19 cellular contexts compared by ENCODE assay signal in the genomic region with DNA sequence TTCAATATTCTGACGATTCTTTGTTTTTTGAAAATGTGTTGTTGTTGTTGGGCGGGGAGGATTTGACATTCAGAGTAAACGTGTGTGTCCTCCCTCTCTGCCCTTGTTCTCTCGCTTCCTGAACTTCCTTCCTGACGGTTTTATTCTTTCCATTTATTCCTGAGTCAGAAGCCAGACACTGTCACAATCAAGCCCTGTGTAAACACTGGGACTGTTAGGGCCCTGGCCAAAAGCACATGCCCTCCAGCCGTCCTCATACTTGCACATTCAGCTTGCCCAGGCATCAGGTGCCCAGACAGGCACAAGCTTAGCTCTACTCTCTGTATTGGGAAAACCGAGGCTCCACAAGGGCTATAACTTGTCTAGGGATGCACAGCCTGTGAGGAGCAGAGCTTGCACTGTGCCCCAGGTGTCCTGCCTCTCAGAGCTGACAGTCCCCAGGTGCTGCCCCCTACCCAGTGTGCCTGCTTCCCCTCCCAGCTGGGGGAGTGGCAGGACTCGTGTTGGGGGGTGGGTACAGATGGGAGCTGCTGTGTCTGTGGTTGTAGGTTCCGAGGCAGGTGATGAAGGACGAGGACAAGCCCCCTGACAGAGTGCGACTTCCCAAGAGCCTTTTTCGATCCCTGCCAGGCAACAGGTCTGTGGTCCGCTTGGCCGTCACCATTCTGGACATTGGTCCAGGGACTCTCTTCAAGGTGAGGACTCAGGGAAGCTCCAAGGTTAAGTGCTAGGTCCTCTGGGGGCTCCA. TPM values are rescaled to one million over a fixed set of nuclear protein-coding genes. Genes with fewer than 3 reads are reported as not detected.
DNase-seq lines count a peak whose midpoint lies in the region; ATAC-seq and TF ChIP-seq lines count a peak whose summit lies in the region.
"Had no signal": no experiment of that assay in that cellular context is flagged by ENCODE, and none has a peak within 500 bp of the region (broad histone marks: within the 10 kb centered on the region; RNA-seq: fewer than 3 reads in every experiment).

No MANE protein-coding gene starts in this region.

- WGBS in right cardiac atrium: 60% methylated on average over 14 of the region's 14 CpGs
- 47 to 49% (median 48%) methylated on average over 13 to 14 of the region's 14 CpGs for WGBS in stomach, 5 donors

- intact Hi-C loops in right cardiac atrium (cut with DNase I) (no loop called here), stomach (cut with DNase I; ENCODE audit: low total_unique reads) (no loop called here)

- ATAC-seq in right cardiac atrium: peak; percentile 36 to 49
- no peak for ATAC-seq in GM18867 (IDR thresholded peaks at IDR 0.05; ENCODE audit: unreplicated experiment)
- ATAC-seq in HG02981 (IDR thresholded peaks at IDR 0.05; ENCODE audit: unreplicated experiment): no peak
- no peak for ATAC-seq in HG02885 (IDR thresholded peaks at IDR 0.05; ENCODE audit: poor library complexity, unreplicated experiment)
- ATAC-seq: activated T-cell treated with anti-CD3 and anti-CD28 coated beads, Interleukin-2, amount 50 U/mL, for 4 hours; effector memory CD8-positive, alpha-beta T cell; stimulated activated naive B cell treated with anti-CD40 and anti-IgM and Interleukin-4, amounts not matched to agents 10 μg/mL and 1 μg/mL and 100 μg/mL, for 72 hours had no signal

- no peaks in the 10 kb centered on the region for H3K9me3 ChIP-seq in right cardiac atrium (ENCODE audit: control insufficient read depth, low read length)
- no peaks in the 10 kb centered on the region for H3K9me3 ChIP-seq in stomach
- H3K9me3 ChIP-seq: transverse colon had no signal

- TF ChIP-seq EP300 in stomach (IDR thresholded peaks at IDR 0.05): no peak

- no peak overlapping the region for H3K27ac ChIP-seq in right cardiac atrium (ENCODE audit: low read length)
- no peak overlapping the region for H3K27ac ChIP-seq in stomach
- H3K27ac ChIP-seq: transverse colon had no signal

- H3K4me1 ChIP-seq in right cardiac atrium (ENCODE audit: control insufficient read depth, insufficient read depth, low read length) (no peaks in the 10 kb centered on the region), stomach (peaks cover 0 to 17% (median 4%) of the 10 kb centered on the region in 4 donors)
- H3K4me1 ChIP-seq: transverse colon had no signal

- no peaks in the 10 kb centered on the region for H3K27me3 ChIP-seq in right cardiac atrium (ENCODE audit: control insufficient read depth, insufficient read depth)
- peaks cover 0 to 8% (median 0%) of the 10 kb centered on the region in 3 donors for H3K27me3 ChIP-seq in stomach
- H3K27me3 ChIP-seq: transverse colon had no signal

- TF ChIP-seq CTCF in stomach (IDR thresholded peaks at IDR 0.05): no peak

- H3K36me3 ChIP-seq in stomach: no peaks in the 10 kb centered on the region
- H3K36me3 ChIP-seq: transverse colon had no signal

- no peak for TF ChIP-seq POLR2A in stomach (IDR thresholded peaks at IDR 0.05)

- H3K4me3 ChIP-seq in right cardiac atrium (ENCODE audit: low read length): no peak overlapping the region
- no peak overlapping the region for H3K4me3 ChIP-seq in stomach
- H3K4me3 ChIP-seq: smooth muscle cell, transverse colon had no signal

- in situ Hi-C loops in SK-MEL-5 (cut with HindIII; ENCODE audit: low pct_unique_long_range_greater_than_20kb, low sequenced_read_pairs): no loop called here

- DNase-seq in NCI-H748 (lab: John Stamatoyannopoulos, UW; ENCODE audit: unreplicated experiment) (peak; percentile 1), NCI-H748 treated with DMSO at 0.1 percent for 48 hours (lab: John Stamatoyannopoulos, UW) (no peak), SK-MEL-5 (ENCODE audit: low read depth, low spot score) (peak; percentile 49), right cardiac atrium (no peak), stomach (peak; percentile 73)
- DNase-seq: activated CD4-positive, alpha-beta memory T cell treated with anti-CD3 and anti-CD28 coated beads for 36 hours; activated T-cell treated with anti-CD3 and anti-CD28 coated beads, Interleukin-2, amount 50 U/mL, for 4 hours; CD8-positive, alpha-beta memory T cell; central memory CD4-positive, alpha-beta T cell; effector memory CD8-positive, alpha-beta T cell; H7; NCI-H1436 treated with DMSO at 0.1 percent for 48 hours; stimulated activated naive B cell treated with anti-CD40 and anti-IgM and Interleukin-4, amounts not matched to agents 10 μg/mL and 1 μg/mL and 100 μg/mL, for 72 hours; transverse colon had no signal

RNA-seq across cellular contexts. Expression of a gene that starts 9.7 kb away (rescaled TPM):
- not detected in 2 replicates for total RNA-seq in SK-MEL-5 (2014; rRNA removed; shearing (Covaris generic))
- 0.09 and 0.10 TPM in 2 replicates for polyA plus RNA-seq in SK-MEL-5 (2015; cell fraction: cytosol; rRNA removed)
- not detected in 2 replicates for polyA plus RNA-seq in SK-MEL-5 (2015; cell fraction: nucleus; rRNA removed)
- total RNA-seq in right cardiac atrium: under 1 TPM; 0.11 to 0.66 (median 0.19) TPM
- polyA plus RNA-seq in right cardiac atrium: 0.11 TPM
- 10 to 100 TPM in 1 of 5 donors, 1 to 10 TPM in 2, not detected in 2; 1.7 to 50.2 (median 7.7) TPM for total RNA-seq in stomach
- polyA plus RNA-seq in stomach: 1 to 10 TPM in 1 of 3 donors, under 1 TPM in 2; 0.46 to 1.7 (median 0.95) TPM
- total RNA-seq: activated CD4-positive, alpha-beta memory T cell treated with anti-CD3 and anti-CD28 coated beads for 36 hours; activated T-cell treated with anti-CD3 and anti-CD28 coated beads, Interleukin-2, amount 50 U/mL, for 4 hours; CD8-positive, alpha-beta memory T cell; OCI-LY7 had no signal
- polyA plus RNA-seq: CD8-positive, alpha-beta memory T cell; smooth muscle cell had no signal

RNA-seq across cellular contexts. Expression of a gene that starts 16.8 kb away (rescaled TPM):
- total RNA-seq in SK-MEL-5 (2014; rRNA removed; shearing (Covaris generic)): not detected in 2 replicates
- not detected in 2 replicates for polyA plus RNA-seq in SK-MEL-5 (2015; cell fraction: cytosol; rRNA removed)
- polyA plus RNA-seq in SK-MEL-5 (2015; cell fraction: nucleus; rRNA removed): not detected in 2 replicates
- total RNA-seq in right cardiac atrium (not detected), stomach (not detected)
- polyA plus RNA-seq in right cardiac atrium (not detected), stomach (not detected)
- total RNA-seq: activated CD4-positive, alpha-beta memory T cell treated with anti-CD3 and anti-CD28 coated beads for 36 hours; activated T-cell treated with anti-CD3 and anti-CD28 coated beads, Interleukin-2, amount 50 U/mL, for 4 hours; CD8-positive, alpha-beta memory T cell; transverse colon had no signal
- polyA plus RNA-seq: CD8-positive, alpha-beta memory T cell; smooth muscle cell had no signal

RNA-seq across cellular contexts. Expression of a gene that starts 49.4 kb away (rescaled TPM):
- 14.4 and 17.3 TPM in 2 replicates for total RNA-seq in SK-MEL-5 (2014; rRNA removed; shearing (Covaris generic))
- 132 and 148 TPM in 2 replicates for polyA plus RNA-seq in SK-MEL-5 (2015; cell fraction: cytosol; rRNA removed)
- polyA plus RNA-seq in SK-MEL-5 (2015; cell fraction: nucleus; rRNA removed): 51.5 and 52.0 TPM in 2 replicates
- total RNA-seq in right cardiac atrium (10 to 100 TPM; 10.2 to 24.1 (median 17.4) TPM), stomach (10 to 100 TPM; 17.4 to 84.8 (median 47.2) TPM)
- polyA plus RNA-seq in right cardiac atrium (15.0 TPM), stomach (10 to 100 TPM in 2 of 3 donors, 1 to 10 TPM in 1; 8.9 to 30.9 (median 21.7) TPM)
- total RNA-seq: OCI-LY7 had no signal

RNA-seq across cellular contexts. Expression of a gene that starts 57.8 kb away (rescaled TPM):
- 19.3 and 20.2 TPM in 2 replicates for total RNA-seq in SK-MEL-5 (2014; rRNA removed; shearing (Covaris generic))
- polyA plus RNA-seq in SK-MEL-5 (2015; cell fraction: cytosol; rRNA removed): 29.2 and 32.7 TPM in 2 replicates
- polyA plus RNA-seq in SK-MEL-5 (2015; cell fraction: nucleus; rRNA removed): 101 and 117 TPM in 2 replicates
- total RNA-seq in right cardiac atrium: 10 to 100 TPM in 3 of 4 donors, 1 to 10 TPM in 1; 8.4 to 16.3 (median 12.3) TPM
- 10.2 TPM for polyA plus RNA-seq in right cardiac atrium
- total RNA-seq in stomach: 10 to 100 TPM in 4 of 5 donors, 1 to 10 TPM in 1; 6.7 to 58.5 (median 25.7) TPM
- polyA plus RNA-seq in stomach: 10 to 100 TPM; 12.7 to 13.5 (median 13.3) TPM

Comparison
In these comparisons a context has a peak if more than half of its experiments do, and no peak if none do; other contexts are left out.
1. DNase-seq: peak in NCI-H748 (single experiment), SK-MEL-5 (single experiment) and stomach (single experiment); none in NCI-H748 treated with DMSO at 0.1 percent for 48 hours (single experiment) and right cardiac atrium (0 of 3).
2. ATAC-seq: peak in right cardiac atrium (2 of 2); none in GM18867 (single experiment), HG02981 (single experiment) and HG02885 (single experiment).